8 cellular contexts compared by ENCODE assay signal in genomic region chr3:5240740-5241139, GRCh38.
"Had no signal": no experiment of that assay in that cellular context is flagged by ENCODE, and none has a peak within 500 bp of the region (broad histone marks: within the 10 kb centered on the region; RNA-seq: fewer than 3 reads in every experiment).

No MANE protein-coding gene starts in this region.

- H3K4me3 ChIP-seq: GM12878 had no signal

- DNase-seq: GDM1, GF-D8 had no signal

- ATAC-seq: GM12878 had no signal

- FAIRE-seq: G401.6, GM12878, GM12891, GM12892, GM18507, GM19239 had no signal
